8 cellular contexts compared by ENCODE assay signal in the genomic region with DNA sequence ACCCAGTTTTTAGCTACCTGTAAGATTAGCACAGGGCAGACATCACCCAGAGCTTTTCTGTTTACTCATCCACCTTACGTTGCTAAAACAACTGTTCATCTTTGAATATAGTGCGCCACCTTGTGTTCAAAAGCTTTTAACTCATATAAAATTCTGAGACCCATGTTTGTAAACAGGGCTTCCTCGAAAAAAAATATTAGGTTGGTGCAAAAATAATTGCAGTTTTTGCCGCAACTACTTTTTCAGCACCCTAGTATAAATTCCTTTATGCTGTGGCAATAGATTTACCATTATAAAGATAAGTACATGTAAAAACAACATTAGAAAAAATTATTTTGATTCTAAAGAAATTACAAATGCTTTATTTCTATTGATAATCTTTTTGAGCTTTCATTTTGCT.
DNase-seq lines count a peak whose midpoint lies in the region; ATAC-seq and FAIRE-seq lines count a peak whose summit lies in the region.

No MANE protein-coding gene starts in this region.

- FAIRE-seq in islet of Langerhans (lab: Jason Lieb, UNC): peak; percentile 99

- in situ Hi-C loops in T47D (cut with HindIII; ENCODE audit: low pct_unique_long_range_greater_than_20kb, low sequenced_read_pairs): no loop called here

- intact Hi-C loops in Right ventricle myocardium inferior (cut with DNase I) (loop anchor here (2.0 kb wide), 2 partner anchors 144 to 570 kb away; no protein-coding TSS in a partner anchor), cardiac septum (cut with DNase I) (loop anchor here (10.0 kb wide), 1 partner anchor 862 kb away; no protein-coding TSS in a partner anchor)

- peak; percentile 37 for ATAC-seq in Right ventricle myocardium inferior
- peak; percentile 93 for ATAC-seq in GM21619 (IDR thresholded peaks at IDR 0.05; ENCODE audit: unreplicated experiment)

- no peak for DNase-seq in Right ventricle myocardium inferior (ENCODE audit: missing footprints)
- DNase-seq in cardiac septum (ENCODE audit: low spot score): no peak
- peak; percentile 28 for DNase-seq in HuH-7.5 (ENCODE audit: low spot score)
- DNase-seq in NOMO-1 treated with DMSO at 0.1 percent for 48 hours (lab: John Stamatoyannopoulos, UW; ENCODE audit: unreplicated experiment): peak; percentile 53
- DNase-seq in T47D (ENCODE audit: low read depth in 1 of 2, low spot score in 1 of 2): peak; percentile 13 to 77
- peak; percentile 95 for DNase-seq in superior temporal gyrus (ENCODE audit: extremely low spot score)

Comparison
In these comparisons a context has a peak if more than half of its experiments do, and no peak if none do; other contexts are left out.
1. DNase-seq: peak in HuH-7.5 (single experiment), NOMO-1 treated with DMSO at 0.1 percent for 48 hours (single experiment), T47D (2 of 2) and superior temporal gyrus (single experiment); none in Right ventricle myocardium inferior (single experiment) and cardiac septum (single experiment).